2 cellular contexts compared by ENCODE assay signal in the genomic region with DNA sequence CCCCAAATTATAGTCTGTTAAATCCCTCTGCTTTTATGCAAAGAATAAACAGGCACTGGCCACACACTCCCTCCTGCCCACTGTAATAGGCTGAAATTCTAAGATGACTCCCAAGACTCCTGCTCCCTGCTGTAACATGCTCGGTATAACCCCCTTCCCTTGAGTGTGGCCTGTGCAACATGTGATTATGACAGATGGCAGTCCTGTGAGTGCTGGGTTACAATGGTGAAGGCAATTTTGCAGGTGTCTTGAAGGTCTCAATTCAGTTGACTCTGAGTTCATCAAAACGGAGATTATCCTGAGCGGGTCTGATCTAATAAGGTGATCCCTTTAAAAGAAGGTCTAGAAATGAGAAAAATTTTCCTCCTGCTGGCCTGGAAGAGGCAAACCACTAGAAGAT.
A peak's percentile ranks its signal among the peaks of the same experiment; 100 is the strongest.
TF ChIP-seq lines count a peak whose summit lies in the region.

No MANE protein-coding gene starts in this region.

TF ChIP-seq in HEK293, 187 proteins besides CTCF, POLR2A, EP300 and RAD21:
- TF ChIP-seq SCRT2 (tag by site-specific recombination; IDR thresholded peaks at IDR 0.05) (peak; percentile 88), ZNF132 (tag by site-specific recombination; IDR thresholded peaks at IDR 0.05; ENCODE audit: borderline replicate concordance) (no peak), SP7 (tag by site-specific recombination; IDR thresholded peaks at IDR 0.05) (peak; percentile 50; the same call in 1 of the 2 replicates), PRDM1 (tag by site-specific recombination; IDR thresholded peaks at IDR 0.05) (no peak), WT1 (tag by site-specific recombination; IDR thresholded peaks at IDR 0.05) (0 out of 2 replicates have a peak, but pooled peaks have one; percentile 18), SCRT1 (tag by site-specific recombination; IDR thresholded peaks at IDR 0.05; ENCODE audit: borderline replicate concordance) (peak; percentile 63; the same call in 1 of the 2 replicates)

TF ChIP-seq in K562, 482 proteins besides CTCF, POLR2A, EP300 and RAD21:
- TF ChIP-seq, protein P1, sequence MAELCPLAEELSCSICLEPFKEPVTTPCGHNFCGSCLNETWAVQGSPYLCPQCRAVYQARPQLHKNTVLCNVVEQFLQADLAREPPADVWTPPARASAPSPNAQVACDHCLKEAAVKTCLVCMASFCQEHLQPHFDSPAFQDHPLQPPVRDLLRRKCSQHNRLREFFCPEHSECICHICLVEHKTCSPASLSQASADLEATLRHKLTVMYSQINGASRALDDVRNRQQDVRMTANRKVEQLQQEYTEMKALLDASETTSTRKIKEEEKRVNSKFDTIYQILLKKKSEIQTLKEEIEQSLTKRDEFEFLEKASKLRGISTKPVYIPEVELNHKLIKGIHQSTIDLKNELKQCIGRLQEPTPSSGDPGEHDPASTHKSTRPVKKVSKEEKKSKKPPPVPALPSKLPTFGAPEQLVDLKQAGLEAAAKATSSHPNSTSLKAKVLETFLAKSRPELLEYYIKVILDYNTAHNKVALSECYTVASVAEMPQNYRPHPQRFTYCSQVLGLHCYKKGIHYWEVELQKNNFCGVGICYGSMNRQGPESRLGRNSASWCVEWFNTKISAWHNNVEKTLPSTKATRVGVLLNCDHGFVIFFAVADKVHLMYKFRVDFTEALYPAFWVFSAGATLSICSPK (IDR thresholded peaks at IDR 0.05; ENCODE audit: borderline replicate concordance) = no peak
- peak; percentile 14; the same call in 1 of the 2 replicates for TF ChIP-seq CBFA2T2 (conservative IDR thresholded peaks at IDR 0.05)
- TF ChIP-seq RCOR1 (IDR thresholded peaks at IDR 0.05; ENCODE audit: borderline replicate concordance in 1 of 2, low read depth in 2 of 2, low read length in 2 of 2) = no peak
- TF ChIP-seq, protein P2, sequence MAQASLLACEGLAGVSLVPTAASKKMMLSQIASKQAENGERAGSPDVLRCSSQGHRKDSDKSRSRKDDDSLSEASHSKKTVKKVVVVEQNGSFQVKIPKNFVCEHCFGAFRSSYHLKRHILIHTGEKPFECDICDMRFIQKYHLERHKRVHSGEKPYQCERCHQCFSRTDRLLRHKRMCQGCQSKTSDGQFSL (CRISPR knock-in tag; IDR thresholded peaks at IDR 0.05) = 0 out of 2 replicates have a peak, but pooled peaks have one; percentile 26
- TF ChIP-seq, protein P2 (tag; IDR thresholded peaks at IDR 0.05) = no peak
